20 cellular contexts compared by ENCODE assay signal in genomic region chr4:73075832-73076231, GRCh38. TPM values are rescaled to one million over a fixed set of nuclear protein-coding genes. Genes with fewer than 3 reads are reported as not detected.
A peak's percentile ranks its signal among the peaks of the same experiment; 100 is the strongest.
DNase-seq lines count a peak whose midpoint lies in the region; ATAC-seq and TF ChIP-seq lines count a peak whose summit lies in the region.
"Had no signal": no experiment of that assay in that cellular context is flagged by ENCODE, and none has a peak within 500 bp of the region (broad histone marks: within the 10 kb centered on the region; RNA-seq: fewer than 3 reads in every experiment).

No MANE protein-coding gene starts in this region.

- H3K79me2 ChIP-seq in mammary epithelial cell (ENCODE audit: insufficient read depth, low read length) (peaks cover 9% of the 10 kb centered on the region), SK-N-SH (ENCODE audit: insufficient read depth) (peaks cover 7% of the 10 kb centered on the region)

- H4K20me1 ChIP-seq in IMR-90 (ENCODE audit: insufficient read depth, low read length) (no peaks in the 10 kb centered on the region), mammary epithelial cell (ENCODE audit: insufficient read depth, low read length) (no peaks in the 10 kb centered on the region), SK-N-SH (ENCODE audit: insufficient read depth) (no peaks in the 10 kb centered on the region)

- H3K9me2 ChIP-seq in SK-N-SH: no peaks in the 10 kb centered on the region

- no peak overlapping the region for H4K5ac ChIP-seq in IMR-90 (ENCODE audit: low read depth, low read length)

- no peak overlapping the region for H2BK5ac ChIP-seq in IMR-90 (ENCODE audit: low read depth, low read length, poor library complexity, severe bottlenecking)

- dilution Hi-C loops in IMR-90 (cut with HindIII; ENCODE audit: low sequenced_read_pairs, unreplicated experiment): no loop called here
- dilution Hi-C loops in mammary epithelial cell (cut with HindIII; ENCODE audit: low sequenced_read_pairs): no loop called here

- H3K4me3 ChIP-seq in A673 (ENCODE audit: low read depth, low read length, poor library complexity, severe bottlenecking): no peak overlapping the region
- no peak overlapping the region for H3K4me3 ChIP-seq in IMR-90 (ENCODE audit: insufficient read depth, low read depth, low read length)
- H3K4me3 ChIP-seq in mammary epithelial cell (replicated peaks in 1 of 3; ENCODE audit: insufficient read depth in 1 of 3, low read depth in 2 of 3, low read length in 3 of 3): no peak overlapping the region
- H3K4me3 ChIP-seq in SK-N-SH (ENCODE audit: low read depth in 2 of 2, low read length in 1 of 2): no peak overlapping the region
- H3K4me3 ChIP-seq: GM23248, HAP-1, PC-9, SK-N-MC had no signal

- TF ChIP-seq POLR2A in IMR-90 (IDR thresholded peaks at IDR 0.05; ENCODE audit: low read depth, low read length): no peak

- no peak for ATAC-seq in activated naive CD4-positive, alpha-beta T cell treated with anti-CD3 and anti-CD28 coated beads, Interleukin-2, amount 50 U/mL, for 72 hours
- no peak for ATAC-seq in IMR-90 (ENCODE audit: low read depth)

- H3K9ac ChIP-seq in IMR-90 (ENCODE audit: low read depth, low read length) (no peak overlapping the region), mammary epithelial cell (ENCODE audit: insufficient read depth, low read length) (no peak overlapping the region), SK-N-SH (no peak overlapping the region)
- H3K9ac ChIP-seq: GM23248 had no signal

- TF ChIP-seq RAD21 in IMR-90 (IDR thresholded peaks at IDR 0.05; ENCODE audit: low read length) (no peak), SK-N-SH (IDR thresholded peaks at IDR 0.05; ENCODE audit: low read length) (no peak)

- H3K36me3 Mint-ChIP-seq in activated naive CD4-positive, alpha-beta T cell treated with anti-CD3 and anti-CD28 coated beads for 36 hours (ENCODE audit: low read depth): peaks cover 28% of the 10 kb centered on the region
- H3K36me3 Mint-ChIP-seq in activated naive CD4-positive, alpha-beta T cell treated with anti-CD3 and anti-CD28 coated beads, Interleukin-2, amount 50 U/mL, for 72 hours: peaks cover 5 to 8% of the 10 kb centered on the region in 2 donors

- no peak for TF ChIP-seq EP300 in SK-N-SH (IDR thresholded peaks at IDR 0.05; ENCODE audit: borderline replicate concordance in 1 of 2, low read depth in 1 of 2, low read length in 1 of 2)

- no peaks in the 10 kb centered on the region for H3K27me3 ChIP-seq in A673 (replicated peaks; ENCODE audit: insufficient read depth, low read depth, low read length, poor library complexity)
- H3K27me3 ChIP-seq in IMR-90 (ENCODE audit: control insufficient read depth, insufficient read depth, low read length): no peaks in the 10 kb centered on the region
- no peaks in the 10 kb centered on the region for H3K27me3 ChIP-seq in mammary epithelial cell (ENCODE audit: insufficient read depth, low read length)
- H3K27me3 ChIP-seq in SK-N-SH (ENCODE audit: insufficient read depth): no peaks in the 10 kb centered on the region
- H3K27me3 ChIP-seq: BE2C had no signal

- H3K14ac ChIP-seq in IMR-90 (replicated peaks; ENCODE audit: low read depth, low read length): no peak overlapping the region

- no peak overlapping the region for H2AFZ ChIP-seq in IMR-90 (replicated peaks; ENCODE audit: low read length, poor library complexity)
- no peak overlapping the region for H2AFZ ChIP-seq in mammary epithelial cell (ENCODE audit: low read depth, low read length)
- no peak overlapping the region for H2AFZ ChIP-seq in SK-N-SH (ENCODE audit: low read depth)
- H2AFZ ChIP-seq: GM23248, PC-9 had no signal

- BruUV-seq in A673 (replicated peaks; lab: Mats Ljungman, UMichigan) (TSS peak; percentile 56), IMR-90 (replicated peaks; lab: Mats Ljungman, UMichigan) (TSS peak; percentile 94), mammary epithelial cell (replicated peaks; lab: Mats Ljungman, UMichigan) (TSS peak; percentile 79)

- no peak overlapping the region for H2AK5ac ChIP-seq in IMR-90 (ENCODE audit: low read depth, low read length)

- no peaks in the 10 kb centered on the region for H3K27me3 Mint-ChIP-seq in activated naive CD4-positive, alpha-beta T cell treated with anti-CD3 and anti-CD28 coated beads for 36 hours (ENCODE audit: low read depth)

- H3K4me3 Mint-ChIP-seq in activated naive CD4-positive, alpha-beta T cell treated with anti-CD3 and anti-CD28 coated beads for 36 hours: no peak overlapping the region

- H3K79me1 ChIP-seq in IMR-90 (ENCODE audit: low read depth in 1 of 2, low read length in 2 of 2): peaks cover 9 to 15% of the 10 kb centered on the region in 2 experiments; a peak in 2 of 4 replicates

- WGBS in IMR-90 (ENCODE audit: extremely low coverage in 2 of 2, insufficient read length in 1 of 2), 2 experiments: no CpG with 5 or more reads among the region's 3 CpGs
- 100% methylated on average over 3 of the region's 3 CpGs for WGBS in mammary epithelial cell (ENCODE audit: low coverage, missing lambda C conversion rate)
- 96% methylated on average over 3 of the region's 3 CpGs for WGBS in SK-N-SH (ENCODE audit: low lambda C conversion rate)

- in situ Hi-C loops in IMR-90 (cut with MboI; ENCODE audit: low sequenced_read_pairs) (no loop called here), mammary epithelial cell (cut with MboI; ENCODE audit: low sequenced_read_pairs in 2 of 2) (no loop called here)

- H3K56ac ChIP-seq in IMR-90 (ENCODE audit: extremely low read depth, insufficient read depth, low read length): no peak overlapping the region

- peak overlapping the region; percentile 34 for H3K27ac Mint-ChIP-seq in activated naive CD4-positive, alpha-beta T cell treated with anti-CD3 and anti-CD28 coated beads for 36 hours
- H3K27ac Mint-ChIP-seq in activated naive CD4-positive, alpha-beta T cell treated with anti-CD3 and anti-CD28 coated beads, Interleukin-2, amount 50 U/mL, for 72 hours: no peak overlapping the region

- no peak overlapping the region for H2BK20ac ChIP-seq in IMR-90 (ENCODE audit: low read depth, low read length)

- no peaks in the 10 kb centered on the region for H3K9me3 Mint-ChIP-seq in activated naive CD4-positive, alpha-beta T cell treated with anti-CD3 and anti-CD28 coated beads for 36 hours
- H3K9me3 Mint-ChIP-seq in activated naive CD4-positive, alpha-beta T cell treated with anti-CD3 and anti-CD28 coated beads, Interleukin-2, amount 50 U/mL, for 72 hours: no peaks in the 10 kb centered on the region

- peaks cover 26% of the 10 kb centered on the region for H3F3A ChIP-seq in SK-N-SH (replicated peaks; ENCODE audit: insufficient read depth)

- no peaks in the 10 kb centered on the region for H3K4me1 ChIP-seq in A673 (ENCODE audit: insufficient read depth, low read length, poor library complexity, severe bottlenecking)
- H3K4me1 ChIP-seq in IMR-90 (ENCODE audit: control insufficient read depth, insufficient read depth, low read length): no peaks in the 10 kb centered on the region
- H3K4me1 ChIP-seq in mammary epithelial cell (ENCODE audit: insufficient read depth, low read length): no peaks in the 10 kb centered on the region
- H3K4me1 ChIP-seq in SK-N-SH (ENCODE audit: control insufficient read depth in 1 of 2, insufficient read depth in 2 of 2, low read depth in 1 of 2, low read length in 1 of 2): no peaks in the 10 kb centered on the region; a peak in 1 of 4 replicates
- H3K4me1 ChIP-seq: BE2C, HAP-1 had no signal

- H3K4ac ChIP-seq in IMR-90 (ENCODE audit: low read depth, low read length): no peak overlapping the region

- no peak for TF ChIP-seq CTCF in A673 (conservative IDR thresholded peaks at IDR 0.05; ENCODE audit: low read depth, low read length)
- no peak for TF ChIP-seq CTCF in IMR-90 (conservative IDR thresholded peaks at IDR 0.05; ENCODE audit: low read depth, low read length)
- TF ChIP-seq CTCF in mammary epithelial cell (conservative IDR thresholded peaks at IDR 0.05 in 1 of 2, IDR thresholded peaks at IDR 0.05 in 1 of 2; ENCODE audit: extremely low read depth in 1 of 2, insufficient read depth in 1 of 2, low read depth in 1 of 2, low read length in 2 of 2): no peak
- TF ChIP-seq CTCF in SK-N-SH (IDR thresholded peaks at IDR 0.05): no peak

- no peak overlapping the region for H2AK9ac ChIP-seq in IMR-90 (replicated peaks; ENCODE audit: low read depth, low read length, poor library complexity)

- H3K9me3 ChIP-seq in A673 (ENCODE audit: low read depth, low read length, poor library complexity, severe bottlenecking) (no peaks in the 10 kb centered on the region), IMR-90 (ENCODE audit: control insufficient read depth, insufficient read depth, low read length) (no peaks in the 10 kb centered on the region), mammary epithelial cell (replicated peaks; ENCODE audit: insufficient read depth, low read length) (no peaks in the 10 kb centered on the region), SK-N-SH (no peaks in the 10 kb centered on the region)
- H3K9me3 ChIP-seq: BE2C, HAP-1 had no signal

- H2BK120ac ChIP-seq in IMR-90 (ENCODE audit: low read depth, low read length): no peak overlapping the region

- no peak for DNase-seq in activated naive CD4-positive, alpha-beta T cell treated with anti-CD3 and anti-CD28 coated beads for 36 hours
- DNase-seq in activated naive CD4-positive, alpha-beta T cell treated with anti-CD3 and anti-CD28 coated beads, Interleukin-2, amount 50 U/mL, for 72 hours (ENCODE audit: low spot score in 2 of 2): no peak
- DNase-seq in A673 (ENCODE audit: low spot score) (no peak), IMR-90 (no peak), mammary epithelial cell (no peak), T-helper 1 cell (no peak), SK-N-SH (no peak)
- DNase-seq: BE2C, DND-41, GM23248, MV-4-11, NCI-H1105 treated with DMSO at 0.1 percent for 48 hours, NCI-H2081, NCI-H2171 treated with DMSO at 0.1 percent for 48 hours, NCI-H526, PC-9, SHP77 treated with DMSO at 0.1 percent for 48 hours had no signal

- CTCF ChIA-PET in activated naive CD4-positive, alpha-beta T cell treated with anti-CD3 and anti-CD28 coated beads for 36 hours (lab: Charles Lee): no interaction called here
- CTCF ChIA-PET in A673 (lab: Charles Lee): no interaction called here
- CTCF ChIA-PET in IMR-90 (lab: Yijun Ruan, JAX): no interaction called here
- CTCF ChIA-PET in mammary epithelial cell (lab: Charles Lee; ENCODE audit: low non-redundant PET): no interaction called here
- CTCF ChIA-PET in SK-N-SH (lab: Yijun Ruan, JAX): no interaction called here

- H2BK15ac ChIP-seq in IMR-90 (ENCODE audit: low read depth, low read length): no peak overlapping the region

- H4K8ac ChIP-seq in IMR-90 (ENCODE audit: low read depth in 2 of 2, low read length in 2 of 2): no peak overlapping the region

- H4K91ac ChIP-seq in IMR-90 (ENCODE audit: insufficient read depth, low read depth, low read length): no peak overlapping the region

- H3K27ac ChIP-seq in A673 (ENCODE audit: low read depth, low read length, poor library complexity, severe bottlenecking): no peak overlapping the region
- H3K27ac ChIP-seq in IMR-90 (ENCODE audit: insufficient read depth, low read length): no peak overlapping the region
- H3K27ac ChIP-seq in mammary epithelial cell (ENCODE audit: insufficient read depth, low read depth, low read length): no peak overlapping the region
- H3K27ac ChIP-seq in SK-N-SH (ENCODE audit: low read depth in 2 of 2, low read length in 1 of 2): no peak overlapping the region
- H3K27ac ChIP-seq: GM23248, PC-9, RWPE1, SK-N-MC had no signal

- H3K9me1 ChIP-seq in IMR-90 (ENCODE audit: insufficient read depth, low read length): no peaks in the 10 kb centered on the region; the same call in 1 of the 2 replicates

- H3K4me1 Mint-ChIP-seq in activated naive CD4-positive, alpha-beta T cell treated with anti-CD3 and anti-CD28 coated beads for 36 hours (ENCODE audit: low read depth): peaks cover 8% of the 10 kb centered on the region

- H3K4me2 ChIP-seq in IMR-90 (ENCODE audit: low read depth, low read length): no peak overlapping the region
- no peak overlapping the region for H3K4me2 ChIP-seq in mammary epithelial cell (ENCODE audit: insufficient read depth, low read depth, low read length)
- no peak overlapping the region for H3K4me2 ChIP-seq in SK-N-SH
- H3K4me2 ChIP-seq: PC-9 had no signal

- H3K36me3 ChIP-seq in A673 (ENCODE audit: insufficient read depth, low read length, poor library complexity, severe bottlenecking) (peaks cover 30% of the 10 kb centered on the region), IMR-90 (ENCODE audit: control insufficient read depth, insufficient read depth, low read length) (peaks cover 23% of the 10 kb centered on the region), mammary epithelial cell (ENCODE audit: insufficient read depth, low read length) (peaks cover 29% of the 10 kb centered on the region), SK-N-SH (replicated peaks in 1 of 2; ENCODE audit: control insufficient read depth in 1 of 2, insufficient read depth in 2 of 2, low read length in 1 of 2) (peaks cover 72% of the 10 kb centered on the region in 2 experiments)

- POLR2A ChIA-PET in A673 (lab: Charles Lee; ENCODE audit: low non-redundant PET) (no interaction called here), IMR-90 (lab: Charles Lee; ENCODE audit: unreplicated experiment) (no interaction called here), SK-N-SH (lab: Yijun Ruan, JAX) (no interaction called here)

- H3K18ac ChIP-seq in IMR-90 (ENCODE audit: low read depth, low read length): no peak overlapping the region

- intact Hi-C loops in activated naive CD4-positive, alpha-beta T cell treated with anti-CD3 and anti-CD28 coated beads for 36 hours (cut with micrococcal nuclease): no loop called here
- intact Hi-C loops in A673 (cut with micrococcal nuclease; ENCODE audit: unreplicated experiment) (no loop called here), IMR-90 (cut with micrococcal nuclease) (no loop called here), mammary epithelial cell (cut with micrococcal nuclease) (no loop called here)

- no peak overlapping the region for H3K23ac ChIP-seq in IMR-90 (ENCODE audit: low read depth, low read length)

RNA-seq across cellular contexts. Expression of gene COX18, which starts 6.3 kb away (rescaled TPM):
- 10 to 100 TPM; 20.9 to 21.1 TPM for total RNA-seq in activated naive CD4-positive, alpha-beta T cell treated with anti-CD3 and anti-CD28 coated beads for 36 hours
- 10 to 100 TPM; 25.8 to 27.8 TPM for total RNA-seq in activated naive CD4-positive, alpha-beta T cell treated with anti-CD3 and anti-CD28 coated beads, Interleukin-2, amount 50 U/mL, for 72 hours
- total RNA-seq in A673 (2021) (10.9 and 11.1 TPM in 2 replicates), IMR-90 (2012; rRNA removed) (20.6 and 22.0 TPM in 2 replicates), mammary epithelial cell (10 to 100 TPM; 13.5 to 30.5 TPM)
- polyA plus RNA-seq in IMR-90 (2012; rRNA removed) (6.0 and 8.0 TPM in 2 replicates), mammary epithelial cell (12.5 TPM), SK-N-SH (2012; rRNA removed) (7.7 and 13.3 TPM in 2 replicates)
- polyA plus RNA-seq in IMR-90 (2012; cell fraction: cytosol; rRNA removed): 4.1 and 7.9 TPM in 2 replicates
- polyA plus RNA-seq in IMR-90 (2012; cell fraction: nucleus; rRNA removed; ENCODE audit: low replicate concordance): 6.7 and 15.3 TPM in 2 replicates
- polyA minus RNA-seq in mammary epithelial cell: 25.0 TPM
- 7.8 and 10.9 TPM in 2 replicates for polyA plus RNA-seq in SK-N-SH (2012; cell fraction: cytosol; rRNA removed)
- 9.0 and 10.7 TPM in 2 replicates for polyA plus RNA-seq in SK-N-SH (2012; cell fraction: nucleus; rRNA removed)
